Comparison of ENCODE assay signal across 9 cellular contexts in the genomic region with DNA sequence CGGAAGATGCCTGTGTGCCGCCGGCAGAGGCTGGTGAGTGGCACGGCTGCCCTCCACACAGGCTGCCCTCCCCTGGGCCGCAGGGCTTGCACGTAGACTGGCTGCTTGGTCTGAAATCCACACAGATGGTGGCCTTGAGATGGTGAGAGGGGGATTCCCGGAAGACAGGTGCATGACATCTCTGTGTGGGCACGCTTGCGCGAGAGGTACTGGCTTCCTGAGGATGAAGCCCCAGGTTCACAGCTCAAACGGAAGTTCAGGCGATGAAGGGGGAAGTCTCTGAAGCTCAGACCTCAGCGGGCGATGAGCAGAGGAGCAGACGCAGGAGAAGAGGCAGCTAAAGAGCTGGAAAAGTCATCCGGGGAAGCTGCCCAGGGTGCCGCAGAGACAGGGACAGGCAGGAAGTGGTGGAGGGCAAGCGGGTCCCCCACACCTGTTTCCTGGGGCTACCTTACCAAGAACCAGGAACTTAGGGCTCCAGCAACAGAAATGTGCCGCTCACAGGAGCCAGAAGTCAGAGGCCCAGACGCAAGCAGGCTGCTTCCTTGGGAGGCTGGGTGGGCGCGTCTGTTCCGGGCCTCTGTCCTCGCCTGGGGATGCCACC. TPM values are rescaled to one million over a fixed set of nuclear protein-coding genes. Genes with fewer than 3 reads are reported as not detected.
DNase-seq lines count a peak whose midpoint lies in the region; ATAC-seq and TF ChIP-seq lines count a peak whose summit lies in the region.
"Had no signal": no experiment of that assay in that cellular context is flagged by ENCODE, and none has a peak within 500 bp of the region (broad histone marks: within the 10 kb centered on the region; RNA-seq: fewer than 3 reads in every experiment).

No MANE protein-coding gene starts in this region.

- no peak overlapping the region for H3K4me3 Mint-ChIP-seq in endodermal cell

- H3K9me3 Mint-ChIP-seq in endodermal cell, result no peaks in the 10 kb centered on the region

- H3K4me3 ChIP-seq in endodermal cell (ENCODE audit: low read length), result no peak overlapping the region
- H3K4me3 ChIP-seq in transverse colon, result no peak overlapping the region

- in situ Hi-C loops in transverse colon (cut with MboI; ENCODE audit: low pct_ligation_motif_present in 1 of 4, low pct_unique_long_range_greater_than_20kb in 1 of 4, low sequenced_read_pairs in 3 of 4), result loop anchor here in 2 of 4 donors (10.0 kb wide), 1 partner anchor 109 kb away; no protein-coding TSS in a partner anchor

- no peak for TF ChIP-seq POLR2A in transverse colon (IDR thresholded peaks at IDR 0.05)

- peak; percentile 47 for ATAC-seq in HG03060 (IDR thresholded peaks at IDR 0.05; ENCODE audit: low read depth, unreplicated experiment)
- no peak for ATAC-seq in HG03571 (IDR thresholded peaks at IDR 0.05; ENCODE audit: unreplicated experiment)
- no peak for ATAC-seq in GM18907 (IDR thresholded peaks at IDR 0.05; ENCODE audit: unreplicated experiment)

- H3K4me1 ChIP-seq in endodermal cell (ENCODE audit: control insufficient read depth, insufficient read depth, low read length) (no peaks in the 10 kb centered on the region), transverse colon (peaks cover 0 to 10% (median 8%) of the 10 kb centered on the region in 4 donors)

- H3K27me3 ChIP-seq in endodermal cell (ENCODE audit: control insufficient read depth, insufficient read depth, low read length, poor library complexity, severe bottlenecking) (peaks cover 11% of the 10 kb centered on the region), transverse colon (peaks cover 9% of the 10 kb centered on the region)

- no peak overlapping the region for H3K27ac Mint-ChIP-seq in endodermal cell

- peaks cover 26% of the 10 kb centered on the region for H3K36me3 ChIP-seq in endodermal cell (ENCODE audit: control insufficient read depth, insufficient read depth, low read length)
- no peaks in the 10 kb centered on the region for H3K36me3 ChIP-seq in transverse colon

- peaks cover 12% of the 10 kb centered on the region for H3K27me3 Mint-ChIP-seq in endodermal cell (ENCODE audit: insufficient read depth)

- peaks cover 31% of the 10 kb centered on the region for H3K36me3 Mint-ChIP-seq in endodermal cell (ENCODE audit: low read depth)

- H3K4me1 Mint-ChIP-seq in endodermal cell, result no peaks in the 10 kb centered on the region

- H3K9me3 ChIP-seq in endodermal cell (ENCODE audit: control insufficient read depth, low read length) (no peaks in the 10 kb centered on the region), transverse colon (no peaks in the 10 kb centered on the region)

- WGBS in endodermal cell (ENCODE audit: insufficient coverage in 1 of 2, insufficient read length in 1 of 2), 2 experiments, result 95 to 97% methylated on average over 20 to 24 of the region's 24 CpGs
- WGBS in transverse colon (ENCODE audit: low coverage in 1 of 2), 2 donors, result 75% methylated on average over 24 of the region's 24 CpGs; no CpG with 5 or more reads in 1 of the 2 donors

- intact Hi-C loops in transverse colon (cut with DNase I; ENCODE audit: low total_unique reads), result no loop called here

- no peak overlapping the region for H3K9ac ChIP-seq in endodermal cell (ENCODE audit: extremely low read depth, low read length, poor library complexity, severe bottlenecking)

- peak; percentile 57 to 70 for DNase-seq in activated CD4-positive, alpha-beta T cell treated with anti-CD3 and anti-CD28 coated beads, Interleukin-2, amount 50 U/mL, for 48 hours
- DNase-seq in endodermal cell (no peak), transverse colon (peak; percentile 58), NCI-H82 (lab: John Stamatoyannopoulos, UW) (no peak), NCI-H774 (lab: John Stamatoyannopoulos, UW) (no peak)
- DNase-seq: H7 had no signal

- TF ChIP-seq EP300 in transverse colon (IDR thresholded peaks at IDR 0.05; ENCODE audit: low read depth), result no peak

- no peak for TF ChIP-seq CTCF in endodermal cell (conservative IDR thresholded peaks at IDR 0.05)
- no peak for TF ChIP-seq CTCF in transverse colon (IDR thresholded peaks at IDR 0.05)

- H3K27ac ChIP-seq in endodermal cell (ENCODE audit: low read depth, low read length) (peak overlapping the region; percentile 41), transverse colon (peak overlapping the region; percentile 29 to 61 (median 46))

RNA-seq across cellular contexts. Expression of a gene that starts 7.2 kb away (rescaled TPM):
- total RNA-seq in endodermal cell (10 to 100 TPM; 39.8 to 62.9 TPM), transverse colon (10 to 100 TPM; 31.0 to 37.9 (median 36.4) TPM)
- polyA plus RNA-seq in endodermal cell (2013, experiment 1 of 2), result 27.1 TPM
- 27.4 TPM for polyA plus RNA-seq in endodermal cell (2013, experiment 2 of 2)

RNA-seq across cellular contexts. Expression of a gene that starts 7.4 kb away (rescaled TPM):
- total RNA-seq in endodermal cell, result 10 to 100 TPM; 19.7 to 26.2 TPM
- 16.2 TPM for polyA plus RNA-seq in endodermal cell (2013, experiment 1 of 2)
- polyA plus RNA-seq in endodermal cell (2013, experiment 2 of 2), result 12.6 TPM
- 10 to 100 TPM; 10.1 to 24.4 (median 18.3) TPM for total RNA-seq in transverse colon

RNA-seq across cellular contexts. Expression of a gene that starts 34.9 kb away (rescaled TPM):
- total RNA-seq in endodermal cell (10 to 100 TPM; 31.5 to 36.6 TPM), transverse colon (100 to 1,000 TPM; 115 to 290 (median 147) TPM)
- polyA plus RNA-seq in endodermal cell (2013, experiment 1 of 2), result 21.6 TPM
- 19.6 TPM for polyA plus RNA-seq in endodermal cell (2013, experiment 2 of 2)

Comparison
In these comparisons a context has a peak if more than half of its experiments do, and no peak if none do; other contexts are left out.
1. DNase-seq: peak in activated CD4-positive, alpha-beta T cell treated with anti-CD3 and anti-CD28 coated beads, Interleukin-2, amount 50 U/mL, for 48 hours (2 of 2) and transverse colon (single experiment); none in endodermal cell (single experiment), NCI-H82 (single experiment) and NCI-H774 (single experiment).